Comparison of ENCODE assay signal across 8 cellular contexts in the genomic region with DNA sequence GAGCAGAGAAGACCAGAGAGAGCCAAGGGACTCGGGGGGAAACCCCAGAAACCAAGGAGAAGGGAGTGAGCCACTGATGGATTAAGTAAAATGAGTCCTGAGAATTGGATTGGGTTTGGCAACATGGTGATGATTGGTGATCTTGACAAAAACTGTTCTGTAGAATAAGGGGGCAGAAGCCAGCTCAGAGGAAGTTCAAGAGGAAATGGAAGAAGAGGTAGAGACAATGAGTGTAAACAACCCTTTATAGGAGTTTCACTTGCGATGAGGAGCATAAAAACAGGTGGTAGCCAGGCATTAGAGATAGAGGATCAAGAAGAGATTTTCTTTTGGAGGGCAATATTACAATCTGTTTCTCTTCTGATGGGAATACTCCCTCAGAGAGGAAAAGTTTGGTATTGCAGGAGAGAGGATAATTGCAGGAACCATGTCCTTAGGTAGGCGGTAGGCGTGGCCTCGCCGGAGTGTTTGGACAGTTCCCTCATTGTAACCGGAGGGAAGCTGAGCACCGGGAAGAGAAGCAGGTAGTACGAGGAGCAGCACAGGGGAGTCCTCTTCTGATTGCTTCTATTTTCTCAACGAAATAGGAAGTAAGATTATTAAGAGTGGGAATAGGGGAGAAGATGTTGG.
DNase-seq lines count a peak whose midpoint lies in the region; ATAC-seq and TF ChIP-seq lines count a peak whose summit lies in the region.
"Had no signal": no experiment of that assay in that cellular context is flagged by ENCODE, and none has a peak within 500 bp of the region (broad histone marks: within the 10 kb centered on the region; RNA-seq: fewer than 3 reads in every experiment).

No MANE protein-coding gene starts in this region.

- no peak overlapping the region for H2AFZ ChIP-seq in trophoblast cell (ENCODE audit: insufficient read depth, low read length, poor library complexity)

- ATAC-seq in GM18498 (IDR thresholded peaks at IDR 0.05; ENCODE audit: unreplicated experiment), result peak; percentile 56

- H3K23ac ChIP-seq in trophoblast cell (ENCODE audit: low read length), result no peak overlapping the region

- H3K14ac ChIP-seq in trophoblast cell (ENCODE audit: low read length), result no peak overlapping the region

- no peaks in the 10 kb centered on the region for H3K4me1 ChIP-seq in colonic mucosa
- H3K4me1 ChIP-seq in trophoblast cell (ENCODE audit: control insufficient read depth in 1 of 2, insufficient read depth in 2 of 2, low read length in 2 of 2), result peaks cover 2 to 4% of the 10 kb centered on the region in 2 experiments

- H3K4ac ChIP-seq in trophoblast cell (ENCODE audit: low read depth, low read length), result no peak overlapping the region

- H2AK5ac ChIP-seq in trophoblast cell (ENCODE audit: low read length), result no peak overlapping the region

- no peaks in the 10 kb centered on the region for H3K79me2 ChIP-seq in trophoblast cell (ENCODE audit: control insufficient read depth, insufficient read depth, low read length, poor library complexity)

- H3K9ac ChIP-seq in colonic mucosa (ENCODE audit: low read depth in 2 of 2, low read length in 2 of 2) (no peak overlapping the region), trophoblast cell (ENCODE audit: low read length) (no peak overlapping the region)

- H3K4me3 ChIP-seq in colonic mucosa (no peak overlapping the region), trophoblast cell (ENCODE audit: low read depth, low read length) (no peak overlapping the region)

- no peak overlapping the region for H4K8ac ChIP-seq in trophoblast cell (ENCODE audit: low read depth, low read length)

- H2BK12ac ChIP-seq in trophoblast cell (ENCODE audit: low read length), result no peak overlapping the region

- H4K91ac ChIP-seq in trophoblast cell (ENCODE audit: low read depth, low read length), result no peak overlapping the region

- no peak overlapping the region for H4K12ac ChIP-seq in trophoblast cell (ENCODE audit: low read depth, low read length)

- intact Hi-C loops in colonic mucosa (cut with DNase I), result loop anchor here (5.0 kb wide), 1 partner anchor 135 kb away; no protein-coding TSS in a partner anchor
- intact Hi-C loops in head of caudate nucleus (cut with DNase I), result loop anchor here (10.0 kb wide), 1 partner anchor 217 kb away; no protein-coding TSS in a partner anchor

- H2BK120ac ChIP-seq in trophoblast cell (ENCODE audit: insufficient read depth, low read length, poor library complexity), result no peak overlapping the region

- H3K27ac ChIP-seq in colonic mucosa (no peak overlapping the region), trophoblast cell (ENCODE audit: low read depth, low read length) (no peak overlapping the region)

- WGBS in trophoblast cell (ENCODE audit: extremely low coverage, insufficient coverage, insufficient read length), result no CpG with 5 or more reads among the region's 10 CpGs

- peak; percentile 38 for DNase-seq in NCI-H1048 (lab: John Stamatoyannopoulos, UW)
- DNase-seq in colonic mucosa, result peak; percentile 82
- DNase-seq in trophoblast cell, result peak; percentile 40 to 60
- DNase-seq in head of caudate nucleus, result no peak
- no peak for DNase-seq in NAMALWA (ENCODE audit: low spot score)
- no peak for DNase-seq in stimulated activated CD4-positive, alpha-beta T cell treated with anti-CD3 and anti-CD28 coated beads, Interleukin-2, amount 100 ng/mL, for 24 hours
- DNase-seq: stimulated activated CD4-positive, alpha-beta T cell treated with anti-CD3 and anti-CD28 coated beads, Interleukin-15, amount 100 ng/mL, for 24 hours had no signal

- no peak overlapping the region for H3K18ac ChIP-seq in trophoblast cell (ENCODE audit: low read length)

- H3K79me1 ChIP-seq in trophoblast cell (ENCODE audit: low read length), result no peaks in the 10 kb centered on the region

- no peak for TF ChIP-seq CTCF in colonic mucosa (IDR thresholded peaks at IDR 0.05)

- no peaks in the 10 kb centered on the region for H3K27me3 ChIP-seq in colonic mucosa
- H3K27me3 ChIP-seq in trophoblast cell (ENCODE audit: insufficient read depth, low read length), result no peaks in the 10 kb centered on the region

- no peak overlapping the region for H2BK5ac ChIP-seq in trophoblast cell (ENCODE audit: low read depth, low read length, poor library complexity)

- no peaks in the 10 kb centered on the region for H3K36me3 ChIP-seq in colonic mucosa
- H3K36me3 ChIP-seq in trophoblast cell (ENCODE audit: control insufficient read depth in 1 of 2, insufficient read depth in 2 of 2, low read length in 2 of 2), result no peaks in the 10 kb centered on the region

- no peak overlapping the region for H3K4me2 ChIP-seq in trophoblast cell (ENCODE audit: low read length)

- H3K9me3 ChIP-seq in colonic mucosa (no peaks in the 10 kb centered on the region), trophoblast cell (ENCODE audit: insufficient read depth, low read depth, low read length) (no peaks in the 10 kb centered on the region)

Comparison
In these comparisons a context has a peak if more than half of its experiments do, and no peak if none do; other contexts are left out.
1. DNase-seq: peak in NCI-H1048 (single experiment), colonic mucosa (single experiment) and trophoblast cell (2 of 2); none in head of caudate nucleus (0 of 42), NAMALWA (single experiment) and stimulated activated CD4-positive, alpha-beta T cell treated with anti-CD3 and anti-CD28 coated beads, Interleukin-2, amount 100 ng/mL, for 24 hours (0 of 2).